ENCODE assay signal across 9 cellular contexts in genomic region chr1:108125312-108126138, GRCh38.
DNase-seq lines count a peak whose midpoint lies in the region; ATAC-seq, FAIRE-seq and TF ChIP-seq lines count a peak whose summit lies in the region.
"Had no signal": no experiment of that assay in that cellular context is flagged by ENCODE, and none has a peak within 500 bp of the region (broad histone marks: within the 10 kb centered on the region; RNA-seq: fewer than 3 reads in every experiment).

No MANE protein-coding gene starts in this region.

- POLR2A ChIA-PET in activated CD8-positive, alpha-beta T cell treated with anti-CD3 and anti-CD28 coated beads, Interleukin-2, amount 10 ng/mL, durations not matched to agents 7 days and 5 days (lab: Charles Lee) = interaction anchor here (1.9 kb wide), 1 partner anchor 343 kb away, joined by 8 read pairs; no protein-coding TSS in a partner anchor
- POLR2A ChIA-PET in H1 (lab: Charles Lee; ENCODE audit: partially characterized antibody) = interaction anchor here (0.8 to 1.5 kb wide), 4 partner anchors 13 to 343 kb away, joined by 3 to 5 read pairs (median 4); no protein-coding TSS in a partner anchor

- no peak overlapping the region for H3K18ac ChIP-seq in H1 (ENCODE audit: extremely low read depth, low read length)

- H4K8ac ChIP-seq in H1 (ENCODE audit: extremely low read depth, insufficient read depth, low read length) = no peak overlapping the region

- H4K91ac ChIP-seq in H1 (replicated peaks; ENCODE audit: insufficient read length, low read length) = no peak overlapping the region

- H3K56ac ChIP-seq in H1 (replicated peaks; ENCODE audit: insufficient read length, low read depth, low read length) = no peak overlapping the region

- no peak overlapping the region for H3K4ac ChIP-seq in H1 (replicated peaks; ENCODE audit: insufficient read length, low read depth, low read length)

- no peaks in the 10 kb centered on the region for H3K79me2 ChIP-seq in H1 (ENCODE audit: control insufficient read depth in 1 of 2, insufficient read depth in 2 of 2, low read length in 2 of 2)

- H3K36me3 Mint-ChIP-seq in activated CD8-positive, alpha-beta T cell treated with anti-CD3 and anti-CD28 coated beads, Interleukin-2, amount 10 ng/mL, durations not matched to agents 7 days and 5 days (ENCODE audit: low read depth) = no peaks in the 10 kb centered on the region
- no peaks in the 10 kb centered on the region for H3K36me3 Mint-ChIP-seq in mesothelial cell of epicardium

- peak; percentile 100 for TF ChIP-seq RAD21 in H1 (IDR thresholded peaks at IDR 0.05 in 1 of 2, conservative IDR thresholded peaks at IDR 0.05 in 1 of 2; ENCODE audit: low read depth in 2 of 2, low read length in 2 of 2)

- H3K9me3 ChIP-seq in H1 (ENCODE audit: insufficient read depth in 2 of 2, low read depth in 1 of 2, low read length in 1 of 2) = no peaks in the 10 kb centered on the region

- no peak overlapping the region for H2BK15ac ChIP-seq in H1 (ENCODE audit: low read length)

- no peak overlapping the region for H3K4me3 Mint-ChIP-seq in activated CD8-positive, alpha-beta T cell treated with anti-CD3 and anti-CD28 coated beads, Interleukin-2, amount 10 ng/mL, durations not matched to agents 7 days and 5 days
- H3K4me3 Mint-ChIP-seq in mesothelial cell of epicardium = no peak overlapping the region
- H3K4me3 Mint-ChIP-seq: dendritic cell treated with granulocyte-macrophage colony-stimulating factor and Interleukin-4, amounts not matched to agents 40 ng/mL and 50 ng/mL, for 4 days had no signal

- WGBS in H1 (ENCODE audit: extremely low coverage in 1 of 2, insufficient coverage in 1 of 2, insufficient read length in 1 of 2, insufficient replicate concordance in 2 of 2, low coverage in 1 of 2, low lambda C conversion rate in 2 of 2, missing lambda C conversion rate in 1 of 2), 2 experiments = 27% methylated on average over 7 of the region's 7 CpGs; no CpG with 5 or more reads in 1 of the 2 experiments

- TF ChIP-seq CTCF in H1 (IDR thresholded peaks at IDR 0.05; ENCODE audit: control extremely low read depth in 1 of 3, insufficient read depth in 1 of 3, low read depth in 1 of 3, low read length in 3 of 3) (peak; percentile 81 to 95 (median 90)), mesothelial cell of epicardium (IDR thresholded peaks at IDR 0.05; ENCODE audit: unreplicated experiment) (peak; percentile 76)

- H3K36me3 ChIP-seq in H1 (ENCODE audit: control insufficient read depth in 2 of 4, insufficient read depth in 4 of 4, low read length in 3 of 4) = no peaks in the 10 kb centered on the region

- H2AK5ac ChIP-seq in H1 (ENCODE audit: low read depth, low read length) = no peak overlapping the region

- no peak overlapping the region for H3K4me3 ChIP-seq in H1 (ENCODE audit: extremely low read depth in 1 of 4, insufficient read depth in 2 of 4, low read depth in 3 of 4, low read length in 4 of 4)

- H3K4me2 ChIP-seq in H1 (ENCODE audit: insufficient read depth in 1 of 2, low read depth in 2 of 2, low read length in 2 of 2) = no peak overlapping the region

- H3K27me3 ChIP-seq in H1 (replicated peaks in 1 of 4; ENCODE audit: control insufficient read depth in 3 of 4, extremely low read depth in 1 of 4, insufficient read depth in 3 of 4, low read length in 3 of 4) = no peaks in the 10 kb centered on the region

- no peak overlapping the region for H3K14ac ChIP-seq in H1 (ENCODE audit: insufficient read length)

- no peak overlapping the region for H2BK12ac ChIP-seq in H1 (ENCODE audit: low read depth, low read length)

- no peaks in the 10 kb centered on the region for H3K9me3 Mint-ChIP-seq in activated CD8-positive, alpha-beta T cell treated with anti-CD3 and anti-CD28 coated beads, Interleukin-2, amount 10 ng/mL, durations not matched to agents 7 days and 5 days (ENCODE audit: insufficient read depth)
- no peaks in the 10 kb centered on the region for H3K9me3 Mint-ChIP-seq in mesothelial cell of epicardium
- H3K9me3 Mint-ChIP-seq: dendritic cell treated with granulocyte-macrophage colony-stimulating factor and Interleukin-4, amounts not matched to agents 40 ng/mL and 50 ng/mL, for 4 days had no signal

- no peaks in the 10 kb centered on the region for H3K79me1 ChIP-seq in H1 (ENCODE audit: low read depth, low read length)

- H2BK5ac ChIP-seq in H1 (ENCODE audit: low read depth, low read length) = no peak overlapping the region

- H3K9ac ChIP-seq in H1 (replicated peaks in 1 of 4; ENCODE audit: extremely low read depth in 1 of 4, low read depth in 3 of 4, low read length in 3 of 4) = no peak overlapping the region

- H3K4me1 Mint-ChIP-seq in activated CD8-positive, alpha-beta T cell treated with anti-CD3 and anti-CD28 coated beads, Interleukin-2, amount 10 ng/mL, durations not matched to agents 7 days and 5 days (ENCODE audit: low read depth) = peaks cover 2% of the 10 kb centered on the region
- H3K4me1 Mint-ChIP-seq in mesothelial cell of epicardium = peaks cover 2% of the 10 kb centered on the region

- no peak overlapping the region for H2BK120ac ChIP-seq in H1 (replicated peaks; ENCODE audit: low read depth, low read length)

- H3K27me3 Mint-ChIP-seq in activated CD8-positive, alpha-beta T cell treated with anti-CD3 and anti-CD28 coated beads, Interleukin-2, amount 10 ng/mL, durations not matched to agents 7 days and 5 days (ENCODE audit: low read depth) = no peaks in the 10 kb centered on the region
- peaks cover 36% of the 10 kb centered on the region for H3K27me3 Mint-ChIP-seq in mesothelial cell of epicardium (ENCODE audit: low read depth)
- H3K27me3 Mint-ChIP-seq: dendritic cell treated with granulocyte-macrophage colony-stimulating factor and Interleukin-4, amounts not matched to agents 40 ng/mL and 50 ng/mL, for 4 days had no signal

- no peak overlapping the region for H3K27ac ChIP-seq in H1 (ENCODE audit: low read depth, low read length)

- peaks cover 0 to 4% (median 0%) of the 10 kb centered on the region in 4 experiments; a peak in 1 of 7 replicates for H3K4me1 ChIP-seq in H1 (replicated peaks in 1 of 4; ENCODE audit: control insufficient read depth in 3 of 4, insufficient read depth in 4 of 4, low read length in 3 of 4)

- no peak overlapping the region for H3K27ac Mint-ChIP-seq in activated CD8-positive, alpha-beta T cell treated with anti-CD3 and anti-CD28 coated beads, Interleukin-2, amount 10 ng/mL, durations not matched to agents 7 days and 5 days
- no peak overlapping the region for H3K27ac Mint-ChIP-seq in mesothelial cell of epicardium

- FAIRE-seq in H1 (lab: Jason Lieb, UNC) = peak; percentile 86

- no peak for TF ChIP-seq EP300 in H1 (IDR thresholded peaks at IDR 0.05; ENCODE audit: borderline replicate concordance in 1 of 2, low read depth in 2 of 2, low read length in 2 of 2)

- H4K20me1 ChIP-seq in H1 (replicated peaks in 1 of 2; ENCODE audit: control insufficient read depth in 1 of 2, insufficient read depth in 2 of 2, low read length in 2 of 2) = peaks cover 0 to 1% of the 10 kb centered on the region in 2 experiments

- no peak overlapping the region for H3K23ac ChIP-seq in H1 (ENCODE audit: insufficient read length)

- no peak for TF ChIP-seq POLR2A in H1 (IDR thresholded peaks at IDR 0.05; ENCODE audit: control extremely low read depth in 1 of 2, low read depth in 2 of 2, low read length in 2 of 2)

- CTCF ChIA-PET in activated CD8-positive, alpha-beta T cell treated with anti-CD3 and anti-CD28 coated beads, Interleukin-2, amount 10 ng/mL, durations not matched to agents 7 days and 5 days (lab: Charles Lee) = interaction anchor here (0.6 to 8.1 kb wide), 44 partner anchors 11 to 359 kb away, joined by 3 to 319 read pairs (median 4); partner anchors contain the start of gene VAV3
- CTCF ChIA-PET in H1 (lab: Charles Lee; ENCODE audit: partially characterized antibody) = interaction anchor here (0.6 to 14.1 kb wide), 40 partner anchors 9 to 848 kb away, joined by 3 to 433 read pairs (median 3); no protein-coding TSS in a partner anchor

- DNase-seq in COR-L47 (lab: John Stamatoyannopoulos, UW) (peak; percentile 36), HK-2 (ENCODE audit: unreplicated experiment) (peak; percentile 66), NCI-H82 (lab: John Stamatoyannopoulos, UW) (peak; percentile 87), H1 (ENCODE audit: low read depth in 1 of 2, low spot score in 2 of 2) (peak; percentile 60 to 62), mesothelial cell of epicardium (ENCODE audit: low spot score in 2 of 2, unreplicated experiment in 2 of 2) (peak; percentile 30 to 72)
- DNase-seq in activated CD8-positive, alpha-beta T cell treated with anti-CD3 and anti-CD28 coated beads, Interleukin-2, amount 10 ng/mL, durations not matched to agents 7 days and 5 days = peak; percentile 78
- DNase-seq in stimulated activated CD8-positive, alpha-beta memory T cell treated with anti-CD3 and anti-CD28 coated beads, Interleukin-4, amount 100 ng/mL, for 4 hours (ENCODE audit: low read depth in 2 of 2, low spot score in 1 of 2) = peak; percentile 24 to 38

- ATAC-seq in GM19468 (IDR thresholded peaks at IDR 0.05; ENCODE audit: extremely low read depth, unreplicated experiment) = peak; percentile 87
- ATAC-seq in activated CD8-positive, alpha-beta T cell treated with anti-CD3 and anti-CD28 coated beads, Interleukin-2, amount 10 ng/mL, durations not matched to agents 7 days and 5 days = peak; percentile 92

- no peak overlapping the region for H2BK20ac ChIP-seq in H1 (ENCODE audit: low read length)

- no peak overlapping the region for H4K5ac ChIP-seq in H1 (ENCODE audit: insufficient read length, low read depth, low read length)

- no peaks in the 10 kb centered on the region for H3K23me2 ChIP-seq in H1 (ENCODE audit: low read depth, low read length)

- H2AFZ ChIP-seq in H1 (ENCODE audit: low read length) = no peak overlapping the region

TF ChIP-seq in H1, 55 proteins besides CTCF, POLR2A, EP300 and RAD21:
- TF ChIP-seq E2F6 (IDR thresholded peaks at IDR 0.05) = no peak
- no peak for TF ChIP-seq GTF2F1 (IDR thresholded peaks at IDR 0.05; ENCODE audit: borderline replicate concordance, low read depth, low read length)
- TF ChIP-seq JUND (IDR thresholded peaks at IDR 0.05; ENCODE audit: low read length) = 0 out of 2 replicates have a peak, but pooled peaks have one; percentile 12
- no peak for TF ChIP-seq SIX5 (IDR thresholded peaks at IDR 0.05; ENCODE audit: low read depth, low read length)

Comparison
In these comparisons a context has a peak if more than half of its experiments do, and no peak if none do; other contexts are left out.
1. DNase-seq: peak in every context shown above with its lines; median percentile 87 in NCI-H82; 78 in activated CD8-positive, alpha-beta T cell treated with anti-CD3 and anti-CD28 coated beads, Interleukin-2, amount 10 ng/mL, durations not matched to agents 7 days and 5 days; 66 in HK-2; 61 in H1; 51 in mesothelial cell of epicardium; 36 in COR-L47; 31 in stimulated activated CD8-positive, alpha-beta memory T cell treated with anti-CD3 and anti-CD28 coated beads, Interleukin-4, amount 100 ng/mL, for 4 hours.